ENCODE assay signal across 10 cellular contexts in the genomic region with DNA sequence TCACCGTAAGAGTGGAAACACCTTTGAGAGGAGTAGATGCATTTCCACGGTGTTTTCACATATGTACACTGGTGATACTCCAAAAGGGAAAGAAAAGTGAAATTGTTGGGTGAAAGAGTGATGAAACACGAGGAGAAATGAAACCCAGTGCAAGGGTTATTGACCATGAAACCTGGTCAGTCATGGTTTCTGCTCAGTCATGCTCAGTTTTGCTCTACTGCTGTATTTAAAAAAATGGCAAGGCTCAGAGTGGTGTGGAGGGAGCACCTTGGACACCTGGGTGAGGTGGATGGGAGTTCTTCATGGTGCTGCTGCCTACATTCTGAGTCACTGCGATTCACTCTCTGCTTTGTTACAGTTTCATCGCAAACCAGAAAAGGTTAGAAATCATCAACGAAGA. TPM values are rescaled to one million over a fixed set of nuclear protein-coding genes. Genes with fewer than 3 reads are reported as not detected.
A peak's percentile ranks its signal among the peaks of the same experiment; 100 is the strongest.
DNase-seq lines count a peak whose midpoint lies in the region; ATAC-seq lines count a peak whose summit lies in the region.
"Had no signal": no experiment of that assay in that cellular context is flagged by ENCODE, and none has a peak within 500 bp of the region (broad histone marks: within the 10 kb centered on the region; RNA-seq: fewer than 3 reads in every experiment).

No MANE protein-coding gene starts in this region.

- DNase-seq in renal cortical epithelial cell (ENCODE audit: low read depth) (peak; percentile 29), NOMO-1 (lab: John Stamatoyannopoulos, UW; ENCODE audit: unreplicated experiment in 2 of 2) (no peak), NCI-H510A treated with DMSO at 0.1 percent for 48 hours (lab: John Stamatoyannopoulos, UW) (no peak), DMS53 treated with DMSO at 0.1 percent for 48 hours (lab: John Stamatoyannopoulos, UW; ENCODE audit: unreplicated experiment) (no peak), SIG-M5 treated with dmso at 0.1 percent for 504 hours (lab: John Stamatoyannopoulos, UW; ENCODE audit: unreplicated experiment) (no peak)
- DNase-seq: HFFc6, NCI-H1105 had no signal

- ATAC-seq in GM18909 (IDR thresholded peaks at IDR 0.05; ENCODE audit: poor library complexity, unreplicated experiment) (peak; percentile 91), GM21786 (IDR thresholded peaks at IDR 0.05; ENCODE audit: unreplicated experiment) (peak; percentile 86), HG03342 (IDR thresholded peaks at IDR 0.05; ENCODE audit: unreplicated experiment) (peak; percentile 88)

RNA-seq across cellular contexts. Expression of a gene that starts 32.3 kb away (rescaled TPM):
- 0.35 and 9.8 TPM in 2 replicates for total RNA-seq in renal cortical epithelial cell
